In genomic region chr5:119274767-119275130, GRCh38 we compare ENCODE assay signal across 8 cellular contexts.
DNase-seq lines count a peak whose midpoint lies in the region; ATAC-seq and TF ChIP-seq lines count a peak whose summit lies in the region.

No MANE protein-coding gene starts in this region.

- POLR2A ChIA-PET in activated CD4-positive, alpha-beta memory T cell treated with anti-CD3 and anti-CD28 coated beads for 36 hours (lab: Charles Lee) = interaction anchor here (0.6 to 4.6 kb wide), 17 partner anchors 14 to 124 kb away, joined by 3 to 37 read pairs (median 6); partner anchors contain the start of gene TNFAIP8

- H3K4me3 Mint-ChIP-seq in activated CD4-positive, alpha-beta memory T cell treated with anti-CD3 and anti-CD28 coated beads for 36 hours = peak overlapping the region; percentile 78

- H3K9me3 Mint-ChIP-seq in activated CD4-positive, alpha-beta memory T cell treated with anti-CD3 and anti-CD28 coated beads for 36 hours = no peaks in the 10 kb centered on the region

- TF ChIP-seq CTCF in right lobe of liver (IDR thresholded peaks at IDR 0.05) (no peak), prostate gland (IDR thresholded peaks at IDR 0.05) (no peak)

- H3K27ac Mint-ChIP-seq in activated CD4-positive, alpha-beta memory T cell treated with anti-CD3 and anti-CD28 coated beads for 36 hours = peak overlapping the region; percentile 99

- intact Hi-C loops in activated CD4-positive, alpha-beta memory T cell treated with anti-CD3 and anti-CD28 coated beads for 36 hours (cut with micrococcal nuclease) = loop anchor here (1.0 to 2.0 kb wide), 8 partner anchors 14 to 244 kb away; no protein-coding TSS in a partner anchor
- intact Hi-C loops in right lobe of liver (cut with DNase I) = no loop called here
- intact Hi-C loops in prostate gland (cut with DNase I) = no loop called here

- peaks cover 88% of the 10 kb centered on the region for H3K4me1 Mint-ChIP-seq in activated CD4-positive, alpha-beta memory T cell treated with anti-CD3 and anti-CD28 coated beads for 36 hours (ENCODE audit: low read depth)

- no peaks in the 10 kb centered on the region for H3K36me3 ChIP-seq in right lobe of liver
- H3K36me3 ChIP-seq in prostate gland = no peaks in the 10 kb centered on the region

- peak; percentile 30 for ATAC-seq in HG03064 (IDR thresholded peaks at IDR 0.05; ENCODE audit: low read depth, unreplicated experiment)
- ATAC-seq in right lobe of liver = peak in 3 of 4 donors; percentile 11 to 48 (median 14)

- TF ChIP-seq POLR2A in right lobe of liver (IDR thresholded peaks at IDR 0.05) (no peak), prostate gland (IDR thresholded peaks at IDR 0.05) (no peak)

- H3K9me3 ChIP-seq in right lobe of liver (no peaks in the 10 kb centered on the region), prostate gland (no peaks in the 10 kb centered on the region)

- H3K4me3 ChIP-seq in right lobe of liver (no peak overlapping the region), prostate gland (no peak overlapping the region)

- peaks cover 28% of the 10 kb centered on the region for H3K36me3 Mint-ChIP-seq in activated CD4-positive, alpha-beta memory T cell treated with anti-CD3 and anti-CD28 coated beads for 36 hours

- CTCF ChIA-PET in activated CD4-positive, alpha-beta memory T cell treated with anti-CD3 and anti-CD28 coated beads for 36 hours (lab: Charles Lee) = interaction anchor here (0.6 to 3.3 kb wide), 11 partner anchors 9 to 232 kb away, joined by 3 to 14 read pairs (median 4); no protein-coding TSS in a partner anchor

- H3K4me1 ChIP-seq in right lobe of liver (no peaks in the 10 kb centered on the region), prostate gland (replicated peaks) (peaks cover 11% of the 10 kb centered on the region)

- DNase-seq in SIG-M5 treated with dmso at 0.1 percent for 504 hours (lab: John Stamatoyannopoulos, UW; ENCODE audit: unreplicated experiment) (peak; percentile 60), SIG-M5 (lab: John Stamatoyannopoulos, UW) (no peak), right lobe of liver (no peak), mesenteric fat pad (ENCODE audit: low spot score) (no peak), DMS53 treated with DMSO at 0.1 percent for 48 hours (lab: John Stamatoyannopoulos, UW; ENCODE audit: unreplicated experiment) (no peak), prostate gland (ENCODE audit: low spot score) (no peak)
- DNase-seq in activated CD4-positive, alpha-beta memory T cell treated with anti-CD3 and anti-CD28 coated beads for 36 hours = no peak

- H3K27me3 ChIP-seq in right lobe of liver (no peaks in the 10 kb centered on the region), prostate gland (replicated peaks; ENCODE audit: insufficient read depth) (no peaks in the 10 kb centered on the region)

- H3K27me3 Mint-ChIP-seq in activated CD4-positive, alpha-beta memory T cell treated with anti-CD3 and anti-CD28 coated beads for 36 hours = peaks cover 1% of the 10 kb centered on the region

- H3K27ac ChIP-seq in right lobe of liver = peak overlapping the region in 1 of 3 donors; percentile 37
- H3K27ac ChIP-seq in prostate gland = peak overlapping the region in 1 of 2 donors; percentile 12
